In the genomic region with DNA sequence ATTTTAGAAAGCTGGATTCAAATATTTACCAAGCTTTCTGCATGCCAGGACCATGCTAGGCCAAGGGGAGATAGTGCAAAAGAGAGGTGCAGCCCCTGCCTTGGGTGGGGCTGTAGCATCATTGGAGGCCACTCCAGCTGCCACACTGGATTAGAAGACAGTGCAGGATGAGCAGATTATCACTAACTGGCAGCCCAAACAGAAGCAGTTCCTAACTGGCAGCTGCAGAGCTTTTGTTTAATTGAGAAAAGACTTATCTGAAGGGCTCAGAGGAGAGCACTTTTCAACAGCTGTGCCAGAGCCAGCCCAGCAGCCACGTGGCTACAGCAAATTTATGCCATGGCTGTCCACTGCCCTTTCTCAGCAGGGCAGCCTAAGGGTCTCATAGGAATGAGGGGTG, we compare ENCODE assay signal across 28 cellular contexts. TPM values are rescaled to one million over a fixed set of nuclear protein-coding genes. Genes with fewer than 3 reads are reported as not detected.
"Had no signal": no experiment of that assay in that cellular context is flagged by ENCODE, and none has a peak within 500 bp of the region (broad histone marks: within the 10 kb centered on the region; RNA-seq: fewer than 3 reads in every experiment).

No MANE protein-coding gene starts in this region.

- H3K4me2 ChIP-seq: hepatocyte, neural progenitor cell had no signal

- H3K27me3 ChIP-seq: esophagus muscularis mucosa, gastroesophageal sphincter, heart left ventricle, hepatocyte, neural progenitor cell, right atrium auricular region, tibial nerve, upper lobe of right lung, uterus had no signal

- H3K9ac ChIP-seq: neural progenitor cell, parathyroid adenoma had no signal

- H3K36me3 ChIP-seq: esophagus muscularis mucosa, gastroesophageal sphincter, heart left ventricle, neural progenitor cell, prostate gland, right atrium auricular region, thoracic aorta, tibial nerve, upper lobe of right lung, uterus had no signal

- H3K4me3 ChIP-seq: esophagus muscularis mucosa, gastroesophageal sphincter, heart left ventricle, hepatocyte, neural progenitor cell, prostate gland, right atrium auricular region, thoracic aorta, tibial nerve, upper lobe of right lung, uterus had no signal

- H2AFZ ChIP-seq: hepatocyte, neural progenitor cell, parathyroid adenoma had no signal

- H3K4me1 ChIP-seq: foreskin keratinocyte, gastroesophageal sphincter, parathyroid adenoma, prostate gland, tibial nerve, upper lobe of right lung, uterus had no signal

- DNase-seq: effector CD8-positive, alpha-beta T cell; endodermal cell; foreskin keratinocyte; heart left ventricle; kidney; mesenchymal stem cell; midbrain; naive thymus-derived CD4-positive, alpha-beta T cell; small intestine; stimulated activated CD4-positive, alpha-beta T cell treated with anti-CD3 and anti-CD28 coated beads, Interleukin-15, amount 100 ng/mL, for 24 hours; stimulated activated CD4-positive, alpha-beta T cell treated with anti-CD3 and anti-CD28 coated beads, Interleukin-2, amount 100 ng/mL, for 48 hours; stimulated activated naive B cell treated with anti-CD40 and anti-IgM and Interleukin-4, amounts not matched to agents 10 μg/mL and 1 μg/mL and 100 μg/mL, for 72 hours; upper lobe of right lung; uterus had no signal

- H3K27ac ChIP-seq: epithelial cell of prostate, esophagus muscularis mucosa, foreskin keratinocyte, gastroesophageal sphincter, heart left ventricle, hepatocyte, neural progenitor cell, parathyroid adenoma, prostate gland, right atrium auricular region, thoracic aorta, tibial nerve, upper lobe of right lung, uterus had no signal

- H3K79me2 ChIP-seq: hepatocyte, parathyroid adenoma had no signal

- ATAC-seq: foreskin keratinocyte; gastroesophageal sphincter; heart left ventricle; left lobe of liver; naive thymus-derived CD4-positive, alpha-beta T cell; stimulated activated naive B cell treated with anti-CD40 and anti-IgM and Interleukin-4, amounts not matched to agents 10 μg/mL and 1 μg/mL and 100 μg/mL, for 72 hours; upper lobe of right lung had no signal

- FAIRE-seq: colon, kidney, small intestine had no signal

- H3K9me3 ChIP-seq: esophagus muscularis mucosa, gastroesophageal sphincter, heart left ventricle, prostate gland, right atrium auricular region, thoracic aorta, tibial nerve, upper lobe of right lung, uterus had no signal

RNA-seq across cellular contexts. Expression of a gene that starts 13.5 kb away (rescaled TPM):
- total RNA-seq: fibroblast of lung, foreskin keratinocyte, left lobe of liver, lung microvascular endothelial cell, right atrium auricular region, thoracic aorta, upper lobe of right lung had no signal
- polyA plus RNA-seq: fibroblast of lung had no signal
